Comparison of ENCODE assay signal across 23 cellular contexts in genomic region chr1:117719004-117719403, GRCh38.
"Had no signal": no experiment of that assay in that cellular context is flagged by ENCODE, and none has a peak within 500 bp of the region (broad histone marks: within the 10 kb centered on the region; RNA-seq: fewer than 3 reads in every experiment).

No MANE protein-coding gene starts in this region.

- H3K4me1 Mint-ChIP-seq: naive B cell; nephron progenitor cell; stimulated activated naive B cell treated with anti-CD40 and anti-IgM and Interleukin-4, amounts not matched to agents 10 μg/mL and 1 μg/mL and 100 μg/mL, for 72 hours had no signal

- H3K9me3 ChIP-seq: testis, vagina had no signal

- DNase-seq: foreskin keratinocyte; head of caudate nucleus; kidney; left cardiac atrium; left ventricle myocardium inferior; mesenchymal stem cell; midbrain; naive B cell; nephron progenitor cell; sigmoid colon; stimulated activated CD4-positive, alpha-beta T cell treated with anti-CD3 and anti-CD28 coated beads, Interleukin-2, amount 100 ng/mL, for 24 hours; stimulated activated CD4-positive, alpha-beta T cell treated with anti-CD3 and anti-CD28 coated beads, Interleukin-4, amount 100 ng/mL, for 4 hours; stimulated activated naive B cell treated with anti-CD40 and anti-IgM and Interleukin-4, amounts not matched to agents 10 μg/mL and 1 μg/mL and 100 μg/mL, for 72 hours; stimulated activated naive CD8-positive, alpha-beta T cell treated with anti-CD3 and anti-CD28 coated beads, Interleukin-15, amount 100 ng/mL, for 72 hours; testis; upper lobe of right lung had no signal

- H3K27ac ChIP-seq: foreskin keratinocyte, hepatocyte, left ventricle myocardium inferior, neutrophil, right atrium auricular region, sigmoid colon, skin epidermis, testis, tibial nerve, upper lobe of right lung, vagina had no signal

- H3K27ac Mint-ChIP-seq: naive B cell; nephron progenitor cell; stimulated activated naive B cell treated with anti-CD40 and anti-IgM and Interleukin-4, amounts not matched to agents 10 μg/mL and 1 μg/mL and 100 μg/mL, for 72 hours; stimulated activated naive CD8-positive, alpha-beta T cell treated with anti-CD3 and anti-CD28 coated beads, Interleukin-15, amount 100 ng/mL, for 72 hours had no signal

- H3K27me3 ChIP-seq: foreskin keratinocyte, hepatocyte, neutrophil, right atrium auricular region, sigmoid colon, testis, tibial nerve, upper lobe of right lung, vagina had no signal

- H3K4me1 ChIP-seq: foreskin keratinocyte, left ventricle myocardium inferior, right atrium auricular region, sigmoid colon, testis, tibial nerve, upper lobe of right lung, vagina had no signal

- H3K4me3 Mint-ChIP-seq: naive B cell; nephron progenitor cell; stimulated activated naive B cell treated with anti-CD40 and anti-IgM and Interleukin-4, amounts not matched to agents 10 μg/mL and 1 μg/mL and 100 μg/mL, for 72 hours; stimulated activated naive CD8-positive, alpha-beta T cell treated with anti-CD3 and anti-CD28 coated beads, Interleukin-15, amount 100 ng/mL, for 72 hours had no signal

- ATAC-seq: foreskin keratinocyte; left cardiac atrium; stimulated activated naive B cell treated with anti-CD40 and anti-IgM and Interleukin-4, amounts not matched to agents 10 μg/mL and 1 μg/mL and 100 μg/mL, for 72 hours; stimulated activated naive CD8-positive, alpha-beta T cell treated with anti-CD3 and anti-CD28 coated beads, Interleukin-15, amount 100 ng/mL, for 72 hours; upper lobe of right lung had no signal

- H3K36me3 ChIP-seq: left ventricle myocardium inferior, neutrophil, right atrium auricular region, sigmoid colon, tibial nerve, upper lobe of right lung, vagina had no signal

- FAIRE-seq: kidney had no signal

- H3K4me3 ChIP-seq: hepatocyte, left ventricle myocardium inferior, lung, right atrium auricular region, sigmoid colon, skin epidermis, testis, tibial nerve, upper lobe of right lung, vagina had no signal
